Comparison of ENCODE assay signal across 14 cellular contexts in the genomic region with DNA sequence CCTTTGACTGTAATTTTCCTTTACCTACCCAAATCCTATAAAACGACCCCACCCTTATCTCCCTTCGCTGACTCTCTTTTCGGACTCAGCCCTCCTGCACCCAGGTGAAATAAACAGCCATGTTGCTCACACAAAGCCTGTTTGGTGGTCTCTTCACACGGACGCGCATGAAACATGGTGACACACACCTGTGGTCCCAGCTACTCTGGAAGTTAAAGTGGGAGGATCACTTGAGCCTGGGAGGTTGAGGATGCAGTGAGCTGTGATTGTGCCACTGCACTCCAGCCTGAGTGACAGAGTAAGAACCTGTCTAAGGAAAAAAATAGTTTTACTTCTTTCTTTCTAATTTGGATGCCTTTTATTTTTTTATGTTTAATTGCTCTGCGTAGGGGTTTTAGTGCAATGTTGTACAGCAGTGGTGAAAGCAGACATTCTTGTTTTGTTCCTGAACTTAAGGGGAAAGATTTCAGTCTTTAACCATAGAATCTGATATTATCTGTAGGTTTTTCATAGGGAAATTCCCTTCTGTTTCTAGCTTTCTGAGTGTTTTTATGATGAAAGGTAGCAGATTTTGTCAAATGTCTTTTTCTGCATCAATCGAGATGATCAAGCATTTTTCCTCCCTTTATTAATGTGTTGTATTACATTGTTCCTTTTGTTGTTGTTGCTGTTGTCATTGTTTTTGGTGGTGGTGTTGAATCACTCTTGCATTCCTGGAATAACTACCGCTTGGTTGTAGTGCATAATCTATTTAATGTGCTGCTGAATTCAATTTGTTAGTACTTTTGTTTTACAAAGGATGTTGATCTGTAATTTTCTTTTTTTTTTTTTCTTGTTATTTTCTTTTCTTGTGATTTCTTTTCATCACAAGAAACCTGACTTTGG.
A peak's percentile ranks its signal among the peaks of the same experiment; 100 is the strongest.
DNase-seq lines count a peak whose midpoint lies in the region; ATAC-seq, FAIRE-seq and TF ChIP-seq lines count a peak whose summit lies in the region.
"Had no signal": no experiment of that assay in that cellular context is flagged by ENCODE, and none has a peak within 500 bp of the region (broad histone marks: within the 10 kb centered on the region; RNA-seq: fewer than 3 reads in every experiment).

No MANE protein-coding gene starts in this region.

- TF ChIP-seq POLR2A in A549 (IDR thresholded peaks at IDR 0.05; ENCODE audit: low read length), result no peak
- TF ChIP-seq POLR2A in heart left ventricle (IDR thresholded peaks at IDR 0.05), result no peak

- TF ChIP-seq CTCF in A549 (IDR thresholded peaks at IDR 0.05), result no peak
- no peak for TF ChIP-seq CTCF in choroid plexus epithelial cell (conservative IDR thresholded peaks at IDR 0.05; ENCODE audit: low read depth, low read length)
- no peak for TF ChIP-seq CTCF in GM13977 (IDR thresholded peaks at IDR 0.05; ENCODE audit: extremely low read depth, insufficient read depth, missing control alignments)
- TF ChIP-seq CTCF in heart left ventricle (IDR thresholded peaks at IDR 0.05), result no peak

- H3K9me3 ChIP-seq in A549 (no peaks in the 10 kb centered on the region), HUES48 (ENCODE audit: control insufficient read depth, insufficient read depth, low read length) (no peaks in the 10 kb centered on the region), iPS-18c (ENCODE audit: control insufficient read depth, insufficient read depth, low read length) (no peaks in the 10 kb centered on the region), heart left ventricle (no peaks in the 10 kb centered on the region)

- intact Hi-C loops in heart left ventricle (cut with DNase I), result no loop called here

- peak; percentile 70 for FAIRE-seq in A549 (lab: Jason Lieb, UNC)

- ATAC-seq in A549, result no peak
- no peak for ATAC-seq in GM18870 (IDR thresholded peaks at IDR 0.05; ENCODE audit: unreplicated experiment)
- ATAC-seq in heart left ventricle, result no peak

- H3K4me1 ChIP-seq in A549 (peaks cover 11% of the 10 kb centered on the region), HUES48 (ENCODE audit: control insufficient read depth, insufficient read depth, low read length) (peaks cover 36% of the 10 kb centered on the region), heart left ventricle (no peaks in the 10 kb centered on the region)

- 76% methylated on average over 9 of the region's 9 CpGs for WGBS in A549 (ENCODE audit: missing lambda C conversion rate)
- WGBS in heart left ventricle, 4 donors, result 80 to 85% (median 81%) methylated on average over 9 of the region's 9 CpGs

- CTCF ChIA-PET in A549 (lab: Yijun Ruan, JAX), result no interaction called here

- DNase-seq in A549 (ENCODE audit: low read depth in 1 of 2, low spot score in 1 of 2), result no peak
- DNase-seq in choroid plexus epithelial cell (ENCODE audit: low read depth), result peak; percentile 34
- no peak for DNase-seq in GM13977 (ENCODE audit: low spot score)
- DNase-seq in SIG-M5 treated with dmso at 0.1 percent for 504 hours (lab: John Stamatoyannopoulos, UW; ENCODE audit: unreplicated experiment), result no peak
- DNase-seq in heart left ventricle, result no peak
- DNase-seq: activated CD4-positive, alpha-beta memory T cell treated with anti-CD3 and anti-CD28 coated beads for 36 hours; activated effector memory CD4-positive, alpha-beta T cell treated with Interleukin-2 at 50 U/mL for 16 hours; MG63; NCI-H2029; NCI-H748 treated with DMSO at 0.1 percent for 48 hours had no signal

- no peak for TF ChIP-seq EP300 in A549 (IDR thresholded peaks at IDR 0.05)

- POLR2A ChIA-PET in A549 (lab: Yijun Ruan, JAX), result no interaction called here

- no peak for TF ChIP-seq RAD21 in A549 (conservative IDR thresholded peaks at IDR 0.05 in 1 of 2, IDR thresholded peaks at IDR 0.05 in 1 of 2)

- H3K27ac ChIP-seq in A549 (no peak overlapping the region), HUES48 (ENCODE audit: low read depth, low read length) (peak overlapping the region; percentile 95), heart left ventricle (no peak overlapping the region)
- H3K27ac ChIP-seq: RWPE1 had no signal

- in situ Hi-C loops in GM13977 (cut with MboI; ENCODE audit: low pct_unique_long_range_greater_than_20kb, low sequenced_read_pairs, unreplicated experiment), result no loop called here

- no peak overlapping the region for H3K4me2 ChIP-seq in A549

- H3K4me3 ChIP-seq in A549 (no peak overlapping the region), HUES48 (ENCODE audit: low read depth, low read length) (peak overlapping the region; percentile 88), choroid plexus epithelial cell (ENCODE audit: low read depth, low read length) (no peak overlapping the region), iPS-18c (ENCODE audit: insufficient read depth, low read depth, low read length) (peak overlapping the region; percentile 50), heart left ventricle (no peak overlapping the region)
- H3K4me3 ChIP-seq: MG63 had no signal

- H3K27me3 ChIP-seq in HUES48 (ENCODE audit: control insufficient read depth, insufficient read depth, low read length) (no peaks in the 10 kb centered on the region), heart left ventricle (no peaks in the 10 kb centered on the region)
- H3K27me3 ChIP-seq: MG63 had no signal

- H3K9ac ChIP-seq in HUES48 (ENCODE audit: low read depth, low read length), result peak overlapping the region; percentile 85

- peaks cover 46% of the 10 kb centered on the region for H3K36me3 ChIP-seq in HUES48 (ENCODE audit: control insufficient read depth, insufficient read depth, low read length)
- no peaks in the 10 kb centered on the region for H3K36me3 ChIP-seq in heart left ventricle
- H3K36me3 ChIP-seq: MG63 had no signal

TF ChIP-seq in A549, 52 proteins besides CTCF, POLR2A, EP300 and RAD21:
- TF ChIP-seq EHMT2 (IDR thresholded peaks at IDR 0.05; ENCODE audit: low read depth) (no peak), MAFK (IDR thresholded peaks at IDR 0.05; ENCODE audit: partially characterized antibody) (peak; percentile 13)

Comparison
In these comparisons a context has a peak if more than half of its experiments do, and no peak if none do; other contexts are left out.
1. H3K4me3 ChIP-seq: peak in HUES48 (single experiment) and iPS-18c (single experiment); none in A549 (single experiment), choroid plexus epithelial cell (single experiment) and heart left ventricle (0 of 12).